Comparison of ENCODE assay signal across 15 cellular contexts in genomic region chr3:45566951-45567411, GRCh38. TPM values are rescaled to one million over a fixed set of nuclear protein-coding genes. Genes with fewer than 3 reads are reported as not detected.
DNase-seq lines count a peak whose midpoint lies in the region; ATAC-seq and TF ChIP-seq lines count a peak whose summit lies in the region.
"Had no signal": no experiment of that assay in that cellular context is flagged by ENCODE, and none has a peak within 500 bp of the region (broad histone marks: within the 10 kb centered on the region; RNA-seq: fewer than 3 reads in every experiment).

No MANE protein-coding gene starts in this region.

- no peak for TF ChIP-seq EP300 in sigmoid colon (IDR thresholded peaks at IDR 0.05)

- H3K4me3 ChIP-seq in SJCRH30 (no peak overlapping the region), sigmoid colon (no peak overlapping the region), foreskin fibroblast (ENCODE audit: low read depth in 1 of 2, low read length in 2 of 2) (no peak overlapping the region)
- H3K4me3 ChIP-seq: prostate gland, stomach had no signal

- 91 to 92% methylated on average over 7 of the region's 7 CpGs for WGBS in sigmoid colon, 2 donors

- no peak for ATAC-seq in foreskin keratinocyte

- no peak for TF ChIP-seq CTCF in sigmoid colon (IDR thresholded peaks at IDR 0.05)
- no peak for TF ChIP-seq CTCF in foreskin keratinocyte (conservative IDR thresholded peaks at IDR 0.05)
- no peak for TF ChIP-seq CTCF in foreskin fibroblast (IDR thresholded peaks at IDR 0.05; ENCODE audit: low read depth, low read length)

- peaks cover 9% of the 10 kb centered on the region; the same call in 1 of the 2 replicates for H3K9me3 ChIP-seq in SJCRH30 (replicated peaks)
- H3K9me3 ChIP-seq in sigmoid colon = no peaks in the 10 kb centered on the region
- H3K9me3 ChIP-seq: prostate gland, stomach had no signal

- peaks cover 17% of the 10 kb centered on the region for H3K4me1 ChIP-seq in SJCRH30
- no peaks in the 10 kb centered on the region for H3K4me1 ChIP-seq in sigmoid colon
- H3K4me1 ChIP-seq in foreskin keratinocyte = no peaks in the 10 kb centered on the region
- H3K4me1 ChIP-seq: prostate gland had no signal

- peak overlapping the region; percentile 58 for H3K4me3 Mint-ChIP-seq in T-helper 2 cell treated with Interferon-gamma antibody and Interleukin-4, amounts not matched to agents 5 μg/mL and 100 μg/mL, for 36 hours
- H3K4me3 Mint-ChIP-seq: activated naive CD4-positive, alpha-beta T cell treated with anti-CD3 and anti-CD28 coated beads, Interleukin-2, amount 50 U/mL, for 24 hours; brain; natural killer cell treated with Interleukin-12 subunit alpha and Interleukin-12 subunit beta and Interleukin-15 and Interleukin-18, amount 100 ng/mL, for 72 hours had no signal

- TF ChIP-seq POLR2A in sigmoid colon (IDR thresholded peaks at IDR 0.05) = no peak

- no peaks in the 10 kb centered on the region for H3K9me3 Mint-ChIP-seq in T-helper 2 cell treated with Interferon-gamma antibody and Interleukin-4, amounts not matched to agents 5 μg/mL and 100 μg/mL, for 36 hours
- H3K9me3 Mint-ChIP-seq: activated naive CD4-positive, alpha-beta T cell treated with anti-CD3 and anti-CD28 coated beads, Interleukin-2, amount 50 U/mL, for 24 hours; natural killer cell treated with Interleukin-12 subunit alpha and Interleukin-12 subunit beta and Interleukin-15 and Interleukin-18, amount 100 ng/mL, for 72 hours had no signal

- H3K27me3 ChIP-seq in SJCRH30 = no peaks in the 10 kb centered on the region
- H3K27me3 ChIP-seq in sigmoid colon = no peaks in the 10 kb centered on the region
- H3K27me3 ChIP-seq in foreskin keratinocyte = no peaks in the 10 kb centered on the region
- H3K27me3 ChIP-seq: stomach had no signal

- no peak for DNase-seq in T-helper 2 cell treated with Interferon-gamma antibody and Interleukin-4, amounts not matched to agents 5 μg/mL and 100 μg/mL, for 36 hours (ENCODE audit: low spot score)
- no peak for DNase-seq in T-helper 2 cell
- DNase-seq in SJCRH30 = peak in 1 of 2 experiments; percentile 62
- peak; percentile 66 for DNase-seq in globus pallidus (ENCODE audit: low spot score)
- peak; percentile 60 for DNase-seq in sigmoid colon
- no peak for DNase-seq in foreskin keratinocyte
- DNase-seq in foreskin fibroblast = no peak
- no peak for DNase-seq in HuH-7.5 (ENCODE audit: low spot score)
- DNase-seq: NCI-H146, stomach had no signal

- intact Hi-C loops in sigmoid colon (cut with DNase I) = no loop called here

- no peaks in the 10 kb centered on the region for H3K36me3 Mint-ChIP-seq in T-helper 2 cell treated with Interferon-gamma antibody and Interleukin-4, amounts not matched to agents 5 μg/mL and 100 μg/mL, for 36 hours (ENCODE audit: low read depth)
- H3K36me3 Mint-ChIP-seq: natural killer cell treated with Interleukin-12 subunit alpha and Interleukin-12 subunit beta and Interleukin-15 and Interleukin-18, amount 100 ng/mL, for 72 hours had no signal

- no peaks in the 10 kb centered on the region for H3K27me3 Mint-ChIP-seq in T-helper 2 cell treated with Interferon-gamma antibody and Interleukin-4, amounts not matched to agents 5 μg/mL and 100 μg/mL, for 36 hours (ENCODE audit: low read depth)
- H3K27me3 Mint-ChIP-seq: activated naive CD4-positive, alpha-beta T cell treated with anti-CD3 and anti-CD28 coated beads, Interleukin-2, amount 50 U/mL, for 24 hours; brain; natural killer cell treated with Interleukin-12 subunit alpha and Interleukin-12 subunit beta and Interleukin-15 and Interleukin-18, amount 100 ng/mL, for 72 hours had no signal

- H3K27ac ChIP-seq in SJCRH30 (peak overlapping the region; percentile 20), sigmoid colon (no peak overlapping the region), foreskin keratinocyte (no peak overlapping the region)
- H3K27ac ChIP-seq: C4-2B, prostate gland had no signal

- H3K36me3 ChIP-seq in SJCRH30 = no peaks in the 10 kb centered on the region
- H3K36me3 ChIP-seq in sigmoid colon = no peaks in the 10 kb centered on the region
- H3K36me3 ChIP-seq: prostate gland, stomach had no signal

- H3K4me1 Mint-ChIP-seq in T-helper 2 cell treated with Interferon-gamma antibody and Interleukin-4, amounts not matched to agents 5 μg/mL and 100 μg/mL, for 36 hours (ENCODE audit: low read depth) = peaks cover 33% of the 10 kb centered on the region

- H3K27ac Mint-ChIP-seq in T-helper 2 cell treated with Interferon-gamma antibody and Interleukin-4, amounts not matched to agents 5 μg/mL and 100 μg/mL, for 36 hours = peak overlapping the region; percentile 34
- H3K27ac Mint-ChIP-seq: activated naive CD4-positive, alpha-beta T cell treated with anti-CD3 and anti-CD28 coated beads, Interleukin-2, amount 50 U/mL, for 24 hours had no signal

RNA-seq across cellular contexts. Expression of gene LIMD1, which starts 27.6 kb away (rescaled TPM):
- total RNA-seq in SJCRH30 (2014; rRNA removed; shearing (Covaris generic)) = 25.0 and 28.0 TPM in 2 replicates
- total RNA-seq in sigmoid colon (10 to 100 TPM; 12.2 to 19.9 (median 13.2) TPM), foreskin keratinocyte (17.4 and 17.5 TPM in 2 replicates)
- polyA plus RNA-seq in sigmoid colon (10 to 100 TPM in 1 of 3 donors, 1 to 10 TPM in 2; 3.0 to 13.2 (median 3.2) TPM), foreskin keratinocyte (2.6 and 3.0 TPM in 2 replicates)

Comparison
In these comparisons a context has a peak if more than half of its experiments do, and no peak if none do; other contexts are left out.
1. DNase-seq: peak in globus pallidus (single experiment) and sigmoid colon (single experiment); none in T-helper 2 cell treated with Interferon-gamma antibody and Interleukin-4, amounts not matched to agents 5 μg/mL and 100 μg/mL, for 36 hours (single experiment), T-helper 2 cell (0 of 5), foreskin keratinocyte (0 of 2), foreskin fibroblast (0 of 2) and HuH-7.5 (single experiment).